ENCODE assay signal across 18 cellular contexts in genomic region chr11:129190087-129190486, GRCh38. TPM values are rescaled to one million over a fixed set of nuclear protein-coding genes. Genes with fewer than 3 reads are reported as not detected.
DNase-seq lines count a peak whose midpoint lies in the region; TF ChIP-seq lines count a peak whose summit lies in the region.
"Had no signal": no experiment of that assay in that cellular context is flagged by ENCODE, and none has a peak within 500 bp of the region (broad histone marks: within the 10 kb centered on the region; RNA-seq: fewer than 3 reads in every experiment).

No MANE protein-coding gene starts in this region.

- no peak overlapping the region for H2BK120ac ChIP-seq in mesendoderm (ENCODE audit: low read depth, low read length)

- WGBS in mammary epithelial cell (ENCODE audit: low coverage, missing lambda C conversion rate), result 67% methylated on average over 4 of the region's 4 CpGs
- no CpG with 5 or more reads among the region's 4 CpGs for WGBS in mesendoderm (ENCODE audit: extremely low coverage, insufficient coverage, low lambda C conversion rate)

- no peaks in the 10 kb centered on the region for H3K36me3 ChIP-seq in mammary epithelial cell (ENCODE audit: insufficient read depth, low read length)
- H3K36me3 ChIP-seq in mesendoderm (ENCODE audit: control insufficient read depth, insufficient read depth, low read length), result no peaks in the 10 kb centered on the region
- H3K36me3 ChIP-seq: gastroesophageal sphincter, HAP-1 had no signal

- BruUV-seq in Calu3 (replicated peaks; lab: Mats Ljungman, UMichigan) (no TSS peak), mammary epithelial cell (replicated peaks; lab: Mats Ljungman, UMichigan) (no TSS peak)

- peak overlapping the region; percentile 38 for H3K27ac ChIP-seq in mammary epithelial cell (ENCODE audit: insufficient read depth, low read depth, low read length)
- H3K27ac ChIP-seq in mesendoderm (ENCODE audit: low read depth, low read length), result no peak overlapping the region
- H3K27ac ChIP-seq: gastroesophageal sphincter had no signal

- H4K5ac ChIP-seq in mesendoderm (ENCODE audit: low read length), result no peak overlapping the region

- H2AFZ ChIP-seq in mammary epithelial cell (ENCODE audit: low read depth, low read length), result peak overlapping the region; percentile 32

- H3K27ac Mint-ChIP-seq in Calu3 (ENCODE audit: unreplicated experiment) (no peak overlapping the region), progenitor cell of endocrine pancreas (no peak overlapping the region)
- H3K27ac Mint-ChIP-seq in activated CD4-positive, alpha-beta memory T cell treated with anti-CD3 and anti-CD28 coated beads, Interleukin-2, amount 10 ng/mL, durations not matched to agents 7 days and 5 days, result no peak overlapping the region

- H3K4ac ChIP-seq in mesendoderm (ENCODE audit: low read depth, low read length), result no peak overlapping the region

- POLR2A ChIA-PET in activated CD4-positive, alpha-beta memory T cell treated with anti-CD3 and anti-CD28 coated beads, Interleukin-2, amount 10 ng/mL, durations not matched to agents 7 days and 5 days (lab: Charles Lee), result no interaction called here

- H2BK15ac ChIP-seq in mesendoderm (replicated peaks; ENCODE audit: low read depth), result no peak overlapping the region

- TF ChIP-seq POLR2A in NB4 (IDR thresholded peaks at IDR 0.05; ENCODE audit: extremely low read depth, insufficient read length), result no peak

- DNase-seq in Calu3, result peak; percentile 43
- DNase-seq in NB4 (ENCODE audit: low read depth), result peak; percentile 3
- peak; percentile 39 for DNase-seq in mammary epithelial cell
- peak; percentile 33 for DNase-seq in mesendoderm
- no peak for DNase-seq in progenitor cell of endocrine pancreas (ENCODE audit: low spot score, unreplicated experiment)
- no peak for DNase-seq in cerebellar cortex (ENCODE audit: low spot score)
- no peak for DNase-seq in SHP77 (lab: John Stamatoyannopoulos, UW)
- no peak for DNase-seq in activated CD4-positive, alpha-beta memory T cell treated with anti-CD3 and anti-CD28 coated beads, Interleukin-2, amount 10 ng/mL, durations not matched to agents 7 days and 5 days
- DNase-seq: activated CD8-positive, alpha-beta memory T cell treated with anti-CD3 and anti-CD28 coated beads, Interleukin-2, amount 50 U/mL, for 4 hours; C1 segment of cervical spinal cord; GDM1; kidney; NCI-H524; right cardiac atrium; SIG-M5; stimulated activated naive CD4-positive, alpha-beta T cell had no signal

- H3K9me3 ChIP-seq in mammary epithelial cell (replicated peaks; ENCODE audit: insufficient read depth, low read length), result peaks cover 2% of the 10 kb centered on the region
- H3K9me3 ChIP-seq: HAP-1 had no signal

- H3K79me1 ChIP-seq in mesendoderm (ENCODE audit: low read length), result peaks cover 4% of the 10 kb centered on the region

- no peak overlapping the region for H3K56ac ChIP-seq in mesendoderm (ENCODE audit: low read length)

- H2AK5ac ChIP-seq in mesendoderm (ENCODE audit: low read length), result no peak overlapping the region

- peaks cover 42% of the 10 kb centered on the region for H3K79me2 ChIP-seq in mammary epithelial cell (ENCODE audit: insufficient read depth, low read length)
- peaks cover 2% of the 10 kb centered on the region for H3K79me2 ChIP-seq in mesendoderm (ENCODE audit: control insufficient read depth, insufficient read depth, low read length)

- H3K4me2 ChIP-seq in mammary epithelial cell (ENCODE audit: insufficient read depth, low read depth, low read length) (peak overlapping the region; percentile 25), mesendoderm (ENCODE audit: low read length) (no peak overlapping the region)

- intact Hi-C loops in Calu3 (cut with micrococcal nuclease; ENCODE audit: unreplicated experiment) (loop anchor here (2.0 to 5.0 kb wide), 3 partner anchors 47 to 142 kb away; no protein-coding TSS in a partner anchor), mammary epithelial cell (cut with micrococcal nuclease) (no loop called here)

- no peaks in the 10 kb centered on the region for H3K4me1 Mint-ChIP-seq in Calu3 (ENCODE audit: low read depth, unreplicated experiment)
- peaks cover 3% of the 10 kb centered on the region for H3K4me1 Mint-ChIP-seq in progenitor cell of endocrine pancreas (ENCODE audit: low read depth)
- H3K4me1 Mint-ChIP-seq in activated CD4-positive, alpha-beta memory T cell treated with anti-CD3 and anti-CD28 coated beads, Interleukin-2, amount 10 ng/mL, durations not matched to agents 7 days and 5 days, result no peaks in the 10 kb centered on the region

- H3K27me3 ChIP-seq in mammary epithelial cell (ENCODE audit: insufficient read depth, low read length) (no peaks in the 10 kb centered on the region), mesendoderm (ENCODE audit: insufficient read depth, low read length, poor library complexity) (no peaks in the 10 kb centered on the region)
- H3K27me3 ChIP-seq: gastroesophageal sphincter had no signal

- CTCF ChIA-PET in Calu3 (lab: Charles Lee), result interaction anchor here (1.2 kb wide), 1 partner anchor 127 kb away, joined by 5 read pairs; no protein-coding TSS in a partner anchor
- CTCF ChIA-PET in mammary epithelial cell (lab: Charles Lee; ENCODE audit: low non-redundant PET), result interaction anchor here (0.7 kb wide), 1 partner anchor 65 kb away, joined by 5 read pairs; no protein-coding TSS in a partner anchor
- CTCF ChIA-PET in activated CD4-positive, alpha-beta memory T cell treated with anti-CD3 and anti-CD28 coated beads, Interleukin-2, amount 10 ng/mL, durations not matched to agents 7 days and 5 days (lab: Charles Lee), result no interaction called here

- no peak overlapping the region for H3K23ac ChIP-seq in mesendoderm (ENCODE audit: low read length)

- no peaks in the 10 kb centered on the region for H4K20me1 ChIP-seq in mammary epithelial cell (ENCODE audit: insufficient read depth, low read length)

- H3K4me1 ChIP-seq in mammary epithelial cell (ENCODE audit: insufficient read depth, low read length), result peaks cover 35% of the 10 kb centered on the region
- peaks cover 5% of the 10 kb centered on the region for H3K4me1 ChIP-seq in mesendoderm (ENCODE audit: control insufficient read depth, low read depth, low read length)

- H3K4me3 Mint-ChIP-seq in Calu3 (ENCODE audit: low read depth, unreplicated experiment) (no peak overlapping the region), progenitor cell of endocrine pancreas (ENCODE audit: low read depth) (no peak overlapping the region)
- no peak overlapping the region for H3K4me3 Mint-ChIP-seq in activated CD4-positive, alpha-beta memory T cell treated with anti-CD3 and anti-CD28 coated beads, Interleukin-2, amount 10 ng/mL, durations not matched to agents 7 days and 5 days

- no peaks in the 10 kb centered on the region for H3K27me3 Mint-ChIP-seq in Calu3 (ENCODE audit: unreplicated experiment)
- no peaks in the 10 kb centered on the region for H3K27me3 Mint-ChIP-seq in progenitor cell of endocrine pancreas
- no peaks in the 10 kb centered on the region for H3K27me3 Mint-ChIP-seq in activated CD4-positive, alpha-beta memory T cell treated with anti-CD3 and anti-CD28 coated beads, Interleukin-2, amount 10 ng/mL, durations not matched to agents 7 days and 5 days

- H3K9me3 Mint-ChIP-seq in Calu3 (ENCODE audit: low read depth, unreplicated experiment) (peaks cover 3% of the 10 kb centered on the region), progenitor cell of endocrine pancreas (ENCODE audit: low read depth) (peaks cover 19% of the 10 kb centered on the region)
- no peaks in the 10 kb centered on the region for H3K9me3 Mint-ChIP-seq in activated CD4-positive, alpha-beta memory T cell treated with anti-CD3 and anti-CD28 coated beads, Interleukin-2, amount 10 ng/mL, durations not matched to agents 7 days and 5 days

- no peak overlapping the region for H2BK5ac ChIP-seq in mesendoderm (ENCODE audit: low read length)

- H3K4me3 ChIP-seq in NB4 (ENCODE audit: low read depth, low read length) (no peak overlapping the region), mammary epithelial cell (replicated peaks in 1 of 3; ENCODE audit: insufficient read depth in 1 of 3, low read depth in 2 of 3, low read length in 3 of 3) (no peak overlapping the region), mesendoderm (ENCODE audit: low read length) (no peak overlapping the region)
- H3K4me3 ChIP-seq: gastroesophageal sphincter, HAP-1 had no signal

- no peak overlapping the region for H3K18ac ChIP-seq in mesendoderm (ENCODE audit: low read length)

- in situ Hi-C loops in mammary epithelial cell (cut with MboI; ENCODE audit: low sequenced_read_pairs in 2 of 2), result no loop called here

- no peak overlapping the region for H4K8ac ChIP-seq in mesendoderm (ENCODE audit: low read depth, low read length)

- H3K9ac ChIP-seq in mammary epithelial cell (ENCODE audit: insufficient read depth, low read length), result no peak overlapping the region
- no peak overlapping the region for H3K9ac ChIP-seq in mesendoderm (ENCODE audit: low read length)

- dilution Hi-C loops in mammary epithelial cell (cut with HindIII; ENCODE audit: low sequenced_read_pairs), result no loop called here

- H3K36me3 Mint-ChIP-seq in Calu3 (ENCODE audit: insufficient read depth, unreplicated experiment) (no peaks in the 10 kb centered on the region), progenitor cell of endocrine pancreas (ENCODE audit: insufficient read depth) (peaks cover 13% of the 10 kb centered on the region)
- H3K36me3 Mint-ChIP-seq in activated CD4-positive, alpha-beta memory T cell treated with anti-CD3 and anti-CD28 coated beads, Interleukin-2, amount 10 ng/mL, durations not matched to agents 7 days and 5 days (ENCODE audit: low read depth), result no peaks in the 10 kb centered on the region

- no peak for TF ChIP-seq CTCF in Calu3 (IDR thresholded peaks at IDR 0.05; ENCODE audit: unreplicated experiment)
- TF ChIP-seq CTCF in NB4 (IDR thresholded peaks at IDR 0.05; ENCODE audit: low read depth, low read length), result no peak
- TF ChIP-seq CTCF in mammary epithelial cell (conservative IDR thresholded peaks at IDR 0.05 in 1 of 2, IDR thresholded peaks at IDR 0.05 in 1 of 2; ENCODE audit: extremely low read depth in 1 of 2, insufficient read depth in 1 of 2, low read depth in 1 of 2, low read length in 2 of 2), result no peak
- no peak for TF ChIP-seq CTCF in progenitor cell of endocrine pancreas (IDR thresholded peaks at IDR 0.05; ENCODE audit: unreplicated experiment)

RNA-seq across cellular contexts. Expression of gene ARHGAP32, which starts 2.0 kb away (rescaled TPM):
- 40.1 and 46.0 TPM in 2 replicates for total RNA-seq in Calu3 (2022)
- total RNA-seq in mammary epithelial cell, result 10 to 100 TPM; 22.4 to 29.5 TPM
- polyA plus RNA-seq in mammary epithelial cell, result 10.8 TPM
- polyA minus RNA-seq in mammary epithelial cell, result 53.6 TPM
- 6.1 TPM for polyA plus RNA-seq in mesendoderm (2013, experiment 1 of 2)
- 6.3 TPM for polyA plus RNA-seq in mesendoderm (2013, experiment 2 of 2)
- total RNA-seq in progenitor cell of endocrine pancreas, result 42.3 and 48.0 TPM in 2 replicates
- total RNA-seq in activated CD4-positive, alpha-beta memory T cell treated with anti-CD3 and anti-CD28 coated beads, Interleukin-2, amount 10 ng/mL, durations not matched to agents 7 days and 5 days, result 1 to 10 TPM; 1.3 to 1.7 TPM

Comparison
In these comparisons a context has a peak if more than half of its experiments do, and no peak if none do; other contexts are left out.
1. DNase-seq: peak in Calu3 (single experiment), NB4 (single experiment), mammary epithelial cell (single experiment) and mesendoderm (single experiment); none in progenitor cell of endocrine pancreas (single experiment), cerebellar cortex (single experiment), SHP77 (0 of 2) and activated CD4-positive, alpha-beta memory T cell treated with anti-CD3 and anti-CD28 coated beads, Interleukin-2, amount 10 ng/mL, durations not matched to agents 7 days and 5 days (single experiment).
2. RNA of gene ARHGAP32, which starts 2.0 kb away (total RNA-seq): 42.3 to 48.0 TPM in progenitor cell of endocrine pancreas, 40.1 to 46.0 TPM in Calu3 and 22.4 to 29.5 TPM in mammary epithelial cell; 1.3 to 1.7 TPM in activated CD4-positive, alpha-beta memory T cell treated with anti-CD3 and anti-CD28 coated beads, Interleukin-2, amount 10 ng/mL, durations not matched to agents 7 days and 5 days; every median in the first group is over 4 times any median in the second.